In genomic region chr9:34578241-34579096, GRCh38 we compare ENCODE assay signal across 10 cellular contexts. TPM values are rescaled to one million over a fixed set of nuclear protein-coding genes. Genes with fewer than 3 reads are reported as not detected.
DNase-seq lines count a peak whose midpoint lies in the region; ATAC-seq and TF ChIP-seq lines count a peak whose summit lies in the region.
"Had no signal": no experiment of that assay in that cellular context is flagged by ENCODE, and none has a peak within 500 bp of the region (broad histone marks: within the 10 kb centered on the region; RNA-seq: fewer than 3 reads in every experiment).

No MANE protein-coding gene starts in this region.

- no peak overlapping the region for H2AFZ ChIP-seq in trophoblast cell (ENCODE audit: insufficient read depth, low read length, poor library complexity)

- no peak overlapping the region for H3K23ac ChIP-seq in trophoblast cell (ENCODE audit: low read length)

- H2BK5ac ChIP-seq in trophoblast cell (ENCODE audit: low read depth, low read length, poor library complexity): no peak overlapping the region

- no peak overlapping the region for H3K4me3 Mint-ChIP-seq in activated CD8-positive, alpha-beta memory T cell treated with anti-CD3 and anti-CD28 coated beads, Interleukin-2, amount 10 ng/mL, durations not matched to agents 7 days and 5 days
- H3K4me3 Mint-ChIP-seq in activated naive CD4-positive, alpha-beta T cell treated with anti-CD3 and anti-CD28 coated beads, Interleukin-2, amount 10 ng/mL, durations not matched to agents 7 days and 5 days: no peak overlapping the region

- ATAC-seq in foreskin keratinocyte (peak; percentile 43), HG03139 (IDR thresholded peaks at IDR 0.05; ENCODE audit: unreplicated experiment) (no peak)
- no peak for ATAC-seq in activated CD8-positive, alpha-beta memory T cell treated with anti-CD3 and anti-CD28 coated beads, Interleukin-2, amount 10 ng/mL, durations not matched to agents 7 days and 5 days

- no peak overlapping the region for H3K4me3 ChIP-seq in trophoblast cell (ENCODE audit: low read depth, low read length)

- no peaks in the 10 kb centered on the region for H3K79me1 ChIP-seq in trophoblast cell (ENCODE audit: low read length)

- H4K91ac ChIP-seq in trophoblast cell (ENCODE audit: low read depth, low read length): no peak overlapping the region

- no peak overlapping the region for H3K4ac ChIP-seq in trophoblast cell (ENCODE audit: low read depth, low read length)

- CTCF ChIA-PET in activated CD8-positive, alpha-beta memory T cell treated with anti-CD3 and anti-CD28 coated beads, Interleukin-2, amount 10 ng/mL, durations not matched to agents 7 days and 5 days (lab: Charles Lee): interaction anchor here (0.6 to 1.4 kb wide), 3 partner anchors 13 to 175 kb away, joined by 3 to 4 read pairs (median 3); no protein-coding TSS in a partner anchor
- CTCF ChIA-PET in activated naive CD4-positive, alpha-beta T cell treated with anti-CD3 and anti-CD28 coated beads, Interleukin-2, amount 10 ng/mL, durations not matched to agents 7 days and 5 days (lab: Charles Lee): no interaction called here

- peak overlapping the region; percentile 48 for H3K4me2 ChIP-seq in trophoblast cell (ENCODE audit: low read length)

- no peak overlapping the region for H2BK12ac ChIP-seq in trophoblast cell (ENCODE audit: low read length)

- peak; percentile 69 for DNase-seq in EL
- DNase-seq in RPMI7951 (ENCODE audit: low read depth): peak; percentile 19
- peak in 1 of 2 donors; percentile 26 for DNase-seq in foreskin keratinocyte
- DNase-seq in trophoblast cell: peak; percentile 7 to 41
- DNase-seq in activated CD8-positive, alpha-beta memory T cell treated with anti-CD3 and anti-CD28 coated beads, Interleukin-2, amount 10 ng/mL, durations not matched to agents 7 days and 5 days: no peak
- no peak for DNase-seq in activated naive CD4-positive, alpha-beta T cell treated with anti-CD3 and anti-CD28 coated beads, Interleukin-2, amount 10 ng/mL, durations not matched to agents 7 days and 5 days
- DNase-seq in NCI-H2107 (lab: John Stamatoyannopoulos, UW): no peak
- DNase-seq: activated T-cell treated with anti-CD3 and anti-CD28 coated beads, Interleukin-2, amount 50 U/mL, for 1 hour had no signal

- WGBS in trophoblast cell (ENCODE audit: extremely low coverage, insufficient coverage, insufficient read length): no CpG with 5 or more reads among the region's 28 CpGs

- no peaks in the 10 kb centered on the region for H3K9me3 ChIP-seq in trophoblast cell (ENCODE audit: insufficient read depth, low read depth, low read length)

- no peak overlapping the region for H3K18ac ChIP-seq in trophoblast cell (ENCODE audit: low read length)

- H4K8ac ChIP-seq in trophoblast cell (ENCODE audit: low read depth, low read length): no peak overlapping the region

- no peak overlapping the region for H3K14ac ChIP-seq in trophoblast cell (ENCODE audit: low read length)

- no peak overlapping the region for H3K9ac ChIP-seq in trophoblast cell (ENCODE audit: low read length)

- no peaks in the 10 kb centered on the region for H3K79me2 ChIP-seq in trophoblast cell (ENCODE audit: control insufficient read depth, insufficient read depth, low read length, poor library complexity)

- H3K4me1 Mint-ChIP-seq in activated CD8-positive, alpha-beta memory T cell treated with anti-CD3 and anti-CD28 coated beads, Interleukin-2, amount 10 ng/mL, durations not matched to agents 7 days and 5 days: no peaks in the 10 kb centered on the region
- H3K4me1 Mint-ChIP-seq in activated naive CD4-positive, alpha-beta T cell treated with anti-CD3 and anti-CD28 coated beads, Interleukin-2, amount 10 ng/mL, durations not matched to agents 7 days and 5 days: peaks cover 4% of the 10 kb centered on the region

- H2AK5ac ChIP-seq in trophoblast cell (ENCODE audit: low read length): no peak overlapping the region

- no peaks in the 10 kb centered on the region for H3K9me3 Mint-ChIP-seq in activated CD8-positive, alpha-beta memory T cell treated with anti-CD3 and anti-CD28 coated beads, Interleukin-2, amount 10 ng/mL, durations not matched to agents 7 days and 5 days (ENCODE audit: low read depth)
- H3K9me3 Mint-ChIP-seq in activated naive CD4-positive, alpha-beta T cell treated with anti-CD3 and anti-CD28 coated beads, Interleukin-2, amount 10 ng/mL, durations not matched to agents 7 days and 5 days: no peaks in the 10 kb centered on the region
- H3K9me3 Mint-ChIP-seq: natural killer cell treated with Interleukin-12 subunit alpha and Interleukin-12 subunit beta and Interleukin-15 and Interleukin-18, amount 100 ng/mL, for 72 hours had no signal

- no peak overlapping the region for H2BK120ac ChIP-seq in trophoblast cell (ENCODE audit: insufficient read depth, low read length, poor library complexity)

- H3K27me3 ChIP-seq in foreskin keratinocyte (peaks cover 88% of the 10 kb centered on the region), trophoblast cell (ENCODE audit: insufficient read depth, low read length) (peaks cover 41% of the 10 kb centered on the region)

- H3K27me3 Mint-ChIP-seq in activated CD8-positive, alpha-beta memory T cell treated with anti-CD3 and anti-CD28 coated beads, Interleukin-2, amount 10 ng/mL, durations not matched to agents 7 days and 5 days: peaks cover 65% of the 10 kb centered on the region
- H3K27me3 Mint-ChIP-seq in activated naive CD4-positive, alpha-beta T cell treated with anti-CD3 and anti-CD28 coated beads, Interleukin-2, amount 10 ng/mL, durations not matched to agents 7 days and 5 days: peaks cover 88% of the 10 kb centered on the region

- no peaks in the 10 kb centered on the region for H3K36me3 Mint-ChIP-seq in activated CD8-positive, alpha-beta memory T cell treated with anti-CD3 and anti-CD28 coated beads, Interleukin-2, amount 10 ng/mL, durations not matched to agents 7 days and 5 days
- no peaks in the 10 kb centered on the region for H3K36me3 Mint-ChIP-seq in activated naive CD4-positive, alpha-beta T cell treated with anti-CD3 and anti-CD28 coated beads, Interleukin-2, amount 10 ng/mL, durations not matched to agents 7 days and 5 days
- H3K36me3 Mint-ChIP-seq: natural killer cell treated with Interleukin-12 subunit alpha and Interleukin-12 subunit beta and Interleukin-15 and Interleukin-18, amount 100 ng/mL, for 72 hours had no signal

- H4K12ac ChIP-seq in trophoblast cell (ENCODE audit: low read depth, low read length): no peak overlapping the region

- H3K27ac Mint-ChIP-seq in activated CD8-positive, alpha-beta memory T cell treated with anti-CD3 and anti-CD28 coated beads, Interleukin-2, amount 10 ng/mL, durations not matched to agents 7 days and 5 days: no peak overlapping the region
- H3K27ac Mint-ChIP-seq in activated naive CD4-positive, alpha-beta T cell treated with anti-CD3 and anti-CD28 coated beads, Interleukin-2, amount 10 ng/mL, durations not matched to agents 7 days and 5 days: no peak overlapping the region
- H3K27ac Mint-ChIP-seq: natural killer cell treated with Interleukin-12 subunit alpha and Interleukin-12 subunit beta and Interleukin-15 and Interleukin-18, amount 100 ng/mL, for 72 hours had no signal

- no peak for TF ChIP-seq CTCF in foreskin keratinocyte (conservative IDR thresholded peaks at IDR 0.05)

- H3K27ac ChIP-seq in foreskin keratinocyte (no peak overlapping the region), trophoblast cell (ENCODE audit: low read depth, low read length) (no peak overlapping the region)

- no peaks in the 10 kb centered on the region for H3K36me3 ChIP-seq in trophoblast cell (ENCODE audit: control insufficient read depth in 1 of 2, insufficient read depth in 2 of 2, low read length in 2 of 2)

- no peaks in the 10 kb centered on the region for H3K4me1 ChIP-seq in foreskin keratinocyte
- H3K4me1 ChIP-seq in trophoblast cell (ENCODE audit: control insufficient read depth in 1 of 2, insufficient read depth in 2 of 2, low read length in 2 of 2): peaks cover 2% of the 10 kb centered on the region in 2 experiments

RNA-seq across cellular contexts. Expression of gene CNTFR, which starts 11.1 kb away (rescaled TPM):
- not detected in 2 replicates for total RNA-seq in RPMI7951 (2014; rRNA removed; shearing (Covaris generic))
- not detected in 2 replicates for total RNA-seq in foreskin keratinocyte
- not detected in 2 replicates for polyA plus RNA-seq in foreskin keratinocyte
- polyA plus RNA-seq in trophoblast cell (2013): 1.1 and 1.4 TPM in 2 replicates
- not detected for total RNA-seq in activated CD8-positive, alpha-beta memory T cell treated with anti-CD3 and anti-CD28 coated beads, Interleukin-2, amount 10 ng/mL, durations not matched to agents 7 days and 5 days
- total RNA-seq: natural killer cell treated with Interleukin-12 subunit alpha and Interleukin-12 subunit beta and Interleukin-15 and Interleukin-18, amount 100 ng/mL, for 72 hours had no signal

RNA-seq across cellular contexts. Expression of gene RPP25L, which starts 33.4 kb away (rescaled TPM):
- total RNA-seq in RPMI7951 (2014; rRNA removed; shearing (Covaris generic)): 27.6 and 37.6 TPM in 2 replicates
- 21.1 and 24.3 TPM in 2 replicates for total RNA-seq in foreskin keratinocyte
- 28.4 and 33.1 TPM in 2 replicates for polyA plus RNA-seq in foreskin keratinocyte
- polyA plus RNA-seq in trophoblast cell (2013): 16.8 and 17.4 TPM in 2 replicates
- total RNA-seq in activated CD8-positive, alpha-beta memory T cell treated with anti-CD3 and anti-CD28 coated beads, Interleukin-2, amount 10 ng/mL, durations not matched to agents 7 days and 5 days: 10 to 100 TPM; 27.2 to 27.8 TPM

RNA-seq across cellular contexts. Expression of gene DCTN3, which starts 41.8 kb away (rescaled TPM):
- total RNA-seq in RPMI7951 (2014; rRNA removed; shearing (Covaris generic)): 213 and 217 TPM in 2 replicates
- total RNA-seq in foreskin keratinocyte: 72.4 and 80.9 TPM in 2 replicates
- 133 and 137 TPM in 2 replicates for polyA plus RNA-seq in foreskin keratinocyte
- polyA plus RNA-seq in trophoblast cell (2013): 43.3 and 44.9 TPM in 2 replicates
- 100 to 1,000 TPM; 106 to 120 TPM for total RNA-seq in activated CD8-positive, alpha-beta memory T cell treated with anti-CD3 and anti-CD28 coated beads, Interleukin-2, amount 10 ng/mL, durations not matched to agents 7 days and 5 days

RNA-seq across cellular contexts. Expression of gene ARID3C, which starts 50.4 kb away (rescaled TPM):
- not detected in 2 replicates for total RNA-seq in RPMI7951 (2014; rRNA removed; shearing (Covaris generic))
- 0.07 and 0.17 TPM in 2 replicates for total RNA-seq in foreskin keratinocyte
- 0.07 and 0.13 TPM in 2 replicates for polyA plus RNA-seq in foreskin keratinocyte
- polyA plus RNA-seq in trophoblast cell (2013): 0.04 TPM in 1 of 2 replicates, not detected in the other
- under 1 TPM in 1 of 2 experiments, not detected in 1; 0.26 TPM for total RNA-seq in activated CD8-positive, alpha-beta memory T cell treated with anti-CD3 and anti-CD28 coated beads, Interleukin-2, amount 10 ng/mL, durations not matched to agents 7 days and 5 days

RNA-seq across cellular contexts. Expression of gene ENHO, which starts 55.7 kb away (rescaled TPM):
- total RNA-seq in RPMI7951 (2014; rRNA removed; shearing (Covaris generic)): 0.29 and 0.48 TPM in 2 replicates
- not detected in 2 replicates for total RNA-seq in foreskin keratinocyte
- 0.10 and 0.13 TPM in 2 replicates for polyA plus RNA-seq in foreskin keratinocyte
- 0.54 and 0.55 TPM in 2 replicates for polyA plus RNA-seq in trophoblast cell (2013)
- not detected for total RNA-seq in activated CD8-positive, alpha-beta memory T cell treated with anti-CD3 and anti-CD28 coated beads, Interleukin-2, amount 10 ng/mL, durations not matched to agents 7 days and 5 days
- total RNA-seq: natural killer cell treated with Interleukin-12 subunit alpha and Interleukin-12 subunit beta and Interleukin-15 and Interleukin-18, amount 100 ng/mL, for 72 hours had no signal

Comparison
In these comparisons a context has a peak if more than half of its experiments do, and no peak if none do; other contexts are left out.
1. DNase-seq: peak in EL (single experiment), RPMI7951 (single experiment) and trophoblast cell (2 of 2); none in activated CD8-positive, alpha-beta memory T cell treated with anti-CD3 and anti-CD28 coated beads, Interleukin-2, amount 10 ng/mL, durations not matched to agents 7 days and 5 days (single experiment), activated naive CD4-positive, alpha-beta T cell treated with anti-CD3 and anti-CD28 coated beads, Interleukin-2, amount 10 ng/mL, durations not matched to agents 7 days and 5 days (single experiment) and NCI-H2107 (single experiment).